ENCODE assay signal across 14 cellular contexts in the genomic region with DNA sequence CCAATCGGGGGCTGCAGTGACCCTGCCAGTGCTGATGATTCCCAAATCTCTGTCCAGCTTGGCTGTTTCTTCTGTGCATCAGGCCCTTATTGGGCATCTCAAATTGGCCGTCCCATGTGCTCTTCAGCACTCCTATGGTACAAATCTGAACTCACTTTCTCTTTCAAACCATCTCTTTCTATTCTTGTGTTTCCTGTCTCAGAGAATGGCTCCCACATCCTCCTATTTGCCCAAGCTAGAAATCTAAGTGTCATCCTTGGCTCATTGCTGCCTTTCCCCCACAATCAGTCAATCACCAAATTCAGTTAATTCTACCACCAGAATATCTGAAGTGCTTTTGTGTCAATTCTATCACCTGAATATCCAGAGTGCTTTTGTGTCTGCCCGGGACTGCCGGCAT.
DNase-seq lines count a peak whose midpoint lies in the region; ATAC-seq, FAIRE-seq and TF ChIP-seq lines count a peak whose summit lies in the region.
"Had no signal": no experiment of that assay in that cellular context is flagged by ENCODE, and none has a peak within 500 bp of the region (broad histone marks: within the 10 kb centered on the region; RNA-seq: fewer than 3 reads in every experiment).

No MANE protein-coding gene starts in this region.

- FAIRE-seq in HTR-8/SVneo (lab: Jason Lieb, UNC), result no peak

- peak overlapping the region; percentile 56 for H3K27ac Mint-ChIP-seq in activated naive CD4-positive, alpha-beta T cell treated with anti-CD3 and anti-CD28 coated beads, Interleukin-2, amount 50 U/mL, for 24 hours
- H3K27ac Mint-ChIP-seq in activated naive CD4-positive, alpha-beta T cell treated with anti-CD3 and anti-CD28 coated beads for 36 hours, result no peak overlapping the region
- H3K27ac Mint-ChIP-seq in T-helper 1 cell treated with Interleukin-12 subunit alpha and Interleukin-12 subunit beta and Interleukin-4 antibody, amounts not matched to agents 30 μg/mL and 1 μg/mL, for 36 hours, result no peak overlapping the region
- H3K27ac Mint-ChIP-seq in type B pancreatic cell, result no peak overlapping the region
- H3K27ac Mint-ChIP-seq: activated CD4-positive, alpha-beta memory T cell treated with anti-CD3 and anti-CD28 coated beads, Interleukin-2, amount 10 ng/mL, durations not matched to agents 7 days and 5 days had no signal

- TF ChIP-seq CTCF in type B pancreatic cell (conservative IDR thresholded peaks at IDR 0.05), result no peak

- H3K4me3 Mint-ChIP-seq in activated naive CD4-positive, alpha-beta T cell treated with anti-CD3 and anti-CD28 coated beads, Interleukin-2, amount 50 U/mL, for 24 hours, result no peak overlapping the region
- no peak overlapping the region for H3K4me3 Mint-ChIP-seq in activated naive CD4-positive, alpha-beta T cell treated with anti-CD3 and anti-CD28 coated beads for 36 hours
- peak overlapping the region; percentile 45 for H3K4me3 Mint-ChIP-seq in T-helper 1 cell treated with Interleukin-12 subunit alpha and Interleukin-12 subunit beta and Interleukin-4 antibody, amounts not matched to agents 30 μg/mL and 1 μg/mL, for 36 hours
- peak overlapping the region; percentile 29 for H3K4me3 Mint-ChIP-seq in type B pancreatic cell
- H3K4me3 Mint-ChIP-seq: activated CD4-positive, alpha-beta memory T cell treated with anti-CD3 and anti-CD28 coated beads, Interleukin-2, amount 10 ng/mL, durations not matched to agents 7 days and 5 days had no signal

- no peaks in the 10 kb centered on the region for H3K9me3 Mint-ChIP-seq in activated naive CD4-positive, alpha-beta T cell treated with anti-CD3 and anti-CD28 coated beads, Interleukin-2, amount 50 U/mL, for 24 hours
- H3K9me3 Mint-ChIP-seq in activated naive CD4-positive, alpha-beta T cell treated with anti-CD3 and anti-CD28 coated beads for 36 hours, result no peaks in the 10 kb centered on the region
- no peaks in the 10 kb centered on the region for H3K9me3 Mint-ChIP-seq in T-helper 1 cell treated with Interleukin-12 subunit alpha and Interleukin-12 subunit beta and Interleukin-4 antibody, amounts not matched to agents 30 μg/mL and 1 μg/mL, for 36 hours
- H3K9me3 Mint-ChIP-seq in type B pancreatic cell, result peaks cover 4% of the 10 kb centered on the region
- H3K9me3 Mint-ChIP-seq: activated CD4-positive, alpha-beta memory T cell treated with anti-CD3 and anti-CD28 coated beads, Interleukin-2, amount 10 ng/mL, durations not matched to agents 7 days and 5 days; activated naive CD4-positive, alpha-beta T cell treated with anti-CD3 and anti-CD28 coated beads, Interleukin-2, amount 50 U/mL, for 72 hours had no signal

- H3K4me1 Mint-ChIP-seq in activated naive CD4-positive, alpha-beta T cell treated with anti-CD3 and anti-CD28 coated beads, Interleukin-2, amount 50 U/mL, for 24 hours, result peaks cover 36% of the 10 kb centered on the region
- peaks cover 41% of the 10 kb centered on the region for H3K4me1 Mint-ChIP-seq in activated naive CD4-positive, alpha-beta T cell treated with anti-CD3 and anti-CD28 coated beads for 36 hours (ENCODE audit: low read depth)
- peaks cover 35% of the 10 kb centered on the region for H3K4me1 Mint-ChIP-seq in T-helper 1 cell treated with Interleukin-12 subunit alpha and Interleukin-12 subunit beta and Interleukin-4 antibody, amounts not matched to agents 30 μg/mL and 1 μg/mL, for 36 hours (ENCODE audit: low read depth)
- no peaks in the 10 kb centered on the region for H3K4me1 Mint-ChIP-seq in type B pancreatic cell (ENCODE audit: unreplicated experiment)

- no peaks in the 10 kb centered on the region for H3K36me3 Mint-ChIP-seq in activated naive CD4-positive, alpha-beta T cell treated with anti-CD3 and anti-CD28 coated beads, Interleukin-2, amount 50 U/mL, for 24 hours
- no peaks in the 10 kb centered on the region for H3K36me3 Mint-ChIP-seq in activated naive CD4-positive, alpha-beta T cell treated with anti-CD3 and anti-CD28 coated beads for 36 hours (ENCODE audit: low read depth)
- H3K36me3 Mint-ChIP-seq in T-helper 1 cell treated with Interleukin-12 subunit alpha and Interleukin-12 subunit beta and Interleukin-4 antibody, amounts not matched to agents 30 μg/mL and 1 μg/mL, for 36 hours (ENCODE audit: low read depth), result no peaks in the 10 kb centered on the region
- no peaks in the 10 kb centered on the region for H3K36me3 Mint-ChIP-seq in type B pancreatic cell
- H3K36me3 Mint-ChIP-seq: activated naive CD4-positive, alpha-beta T cell treated with anti-CD3 and anti-CD28 coated beads, Interleukin-2, amount 50 U/mL, for 72 hours had no signal

- no peaks in the 10 kb centered on the region for H3K27me3 Mint-ChIP-seq in activated naive CD4-positive, alpha-beta T cell treated with anti-CD3 and anti-CD28 coated beads, Interleukin-2, amount 50 U/mL, for 24 hours
- peaks cover 2% of the 10 kb centered on the region for H3K27me3 Mint-ChIP-seq in activated naive CD4-positive, alpha-beta T cell treated with anti-CD3 and anti-CD28 coated beads for 36 hours (ENCODE audit: low read depth)
- H3K27me3 Mint-ChIP-seq in T-helper 1 cell treated with Interleukin-12 subunit alpha and Interleukin-12 subunit beta and Interleukin-4 antibody, amounts not matched to agents 30 μg/mL and 1 μg/mL, for 36 hours (ENCODE audit: low read depth), result peaks cover 42% of the 10 kb centered on the region
- H3K27me3 Mint-ChIP-seq in type B pancreatic cell, result no peaks in the 10 kb centered on the region

- DNase-seq in activated naive CD4-positive, alpha-beta T cell treated with anti-CD3 and anti-CD28 coated beads for 36 hours, result no peak
- no peak for DNase-seq in type B pancreatic cell (ENCODE audit: extremely low spot score, unreplicated experiment)
- no peak for DNase-seq in HTR-8/SVneo (ENCODE audit: insufficient read length, low spot score)
- DNase-seq in DMS79 treated with DMSO at 0.1 percent for 48 hours (lab: John Stamatoyannopoulos, UW), result no peak
- DNase-seq: activated CD4-positive, alpha-beta memory T cell treated with anti-CD3 and anti-CD28 coated beads, Interleukin-2, amount 10 ng/mL, durations not matched to agents 7 days and 5 days; DMS 273 treated with DMSO at 0.1 percent for 48 hours; esophagus squamous epithelium; NCI-H1092 treated with DMSO at 0.1 percent for 48 hours; upper lobe of right lung had no signal

- intact Hi-C loops in activated naive CD4-positive, alpha-beta T cell treated with anti-CD3 and anti-CD28 coated beads for 36 hours (cut with micrococcal nuclease), result loop anchor here (10.0 kb wide), 1 partner anchor 470 kb away; no protein-coding TSS in a partner anchor

- CTCF ChIA-PET in activated naive CD4-positive, alpha-beta T cell treated with anti-CD3 and anti-CD28 coated beads for 36 hours (lab: Charles Lee), result interaction anchor here (0.8 to 2.9 kb wide), 3 partner anchors 29 to 355 kb away, joined by 3 to 10 read pairs (median 7); no protein-coding TSS in a partner anchor

- peak; percentile 34 for ATAC-seq in GM21529 (IDR thresholded peaks at IDR 0.05; ENCODE audit: unreplicated experiment)
- no peak for ATAC-seq in HG03571 (IDR thresholded peaks at IDR 0.05; ENCODE audit: unreplicated experiment)
- ATAC-seq: upper lobe of right lung had no signal

Comparison
In these comparisons a context has a peak if more than half of its experiments do, and no peak if none do; other contexts are left out.
1. H3K4me3 Mint-ChIP-seq: peak in T-helper 1 cell treated with Interleukin-12 subunit alpha and Interleukin-12 subunit beta and Interleukin-4 antibody, amounts not matched to agents 30 μg/mL and 1 μg/mL, for 36 hours (single experiment) and type B pancreatic cell (single experiment); none in activated naive CD4-positive, alpha-beta T cell treated with anti-CD3 and anti-CD28 coated beads, Interleukin-2, amount 50 U/mL, for 24 hours (single experiment) and activated naive CD4-positive, alpha-beta T cell treated with anti-CD3 and anti-CD28 coated beads for 36 hours (single experiment).